23 cellular contexts compared by ENCODE assay signal in the genomic region with DNA sequence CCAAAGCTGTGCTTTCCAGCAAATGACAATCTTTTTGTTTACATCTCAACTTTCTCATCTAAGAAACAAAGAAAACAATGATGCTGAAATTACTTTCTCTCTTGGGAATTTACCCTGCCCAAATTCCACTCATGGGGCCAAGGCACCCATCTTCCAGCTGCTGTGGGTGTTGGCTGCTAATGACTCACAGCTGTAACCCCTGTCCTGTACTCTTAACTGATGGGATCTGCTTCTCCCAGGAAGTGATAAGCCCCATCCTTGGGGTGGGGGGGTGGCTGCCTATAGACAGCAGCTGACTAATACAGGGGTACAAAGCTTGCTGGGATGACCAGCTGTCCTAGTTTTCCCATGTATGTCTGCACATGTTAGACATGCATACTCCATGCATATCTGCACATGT.
A peak's percentile ranks its signal among the peaks of the same experiment; 100 is the strongest.
DNase-seq lines count a peak whose midpoint lies in the region; ATAC-seq, FAIRE-seq and TF ChIP-seq lines count a peak whose summit lies in the region.
"Had no signal": no experiment of that assay in that cellular context is flagged by ENCODE, and none has a peak within 500 bp of the region (broad histone marks: within the 10 kb centered on the region; RNA-seq: fewer than 3 reads in every experiment).

No MANE protein-coding gene starts in this region.

- no peaks in the 10 kb centered on the region for H3K27me3 ChIP-seq in SJCRH30

- H3K4me1 ChIP-seq in SJCRH30 = no peaks in the 10 kb centered on the region
- H3K4me1 ChIP-seq: A549 had no signal

- H3K36me3 ChIP-seq in SJCRH30 = no peaks in the 10 kb centered on the region

- no peak for TF ChIP-seq CTCF in epithelial cell of esophagus (IDR thresholded peaks at IDR 0.05; ENCODE audit: insufficient read depth, low read depth, low read length, missing control alignments)

- H3K9me3 ChIP-seq in SJCRH30 (replicated peaks) = no peaks in the 10 kb centered on the region
- H3K9me3 ChIP-seq: A549 had no signal

- FAIRE-seq in frontal cortex (lab: Jason Lieb, UNC) = no peak
- FAIRE-seq: A549, RCC 7860 had no signal

- DNase-seq in LHCN-M2 (ENCODE audit: low read depth) (peak; percentile 70), SJCRH30 (peak; percentile 26 to 32), epithelial cell of esophagus (ENCODE audit: low read depth) (peak; percentile 21), iris pigment epithelial cell (ENCODE audit: low read depth) (peak; percentile 1), DMS53 (lab: John Stamatoyannopoulos, UW) (no peak), frontal cortex (ENCODE audit: low spot score in 2 of 2) (no peak)
- DNase-seq: DMS79, H7, KG1, MV-4-11, NCI-H1105 treated with DMSO at 0.1 percent for 48 hours, NCI-H2081, NCI-H2171, NCI-H345, NCI-H524, NCI-H774, SHP77 had no signal

- H3K27ac ChIP-seq in SJCRH30 = no peak overlapping the region
- H3K27ac ChIP-seq: A549, HL-60, SK-N-MC had no signal

- H3K4me3 ChIP-seq in SJCRH30 (no peak overlapping the region), epithelial cell of esophagus (ENCODE audit: low read length) (no peak overlapping the region)
- H3K4me3 ChIP-seq: A549, SK-N-MC had no signal

- no peak for ATAC-seq in GM18909 (IDR thresholded peaks at IDR 0.05; ENCODE audit: poor library complexity, unreplicated experiment)
- no peak for ATAC-seq in HG02852 (IDR thresholded peaks at IDR 0.05; ENCODE audit: unreplicated experiment)
- ATAC-seq: A549 had no signal

Comparison
In these comparisons a context has a peak if more than half of its experiments do, and no peak if none do; other contexts are left out.
1. DNase-seq: peak in LHCN-M2 (single experiment), SJCRH30 (2 of 2), epithelial cell of esophagus (single experiment) and iris pigment epithelial cell (single experiment); none in DMS53 (single experiment) and frontal cortex (0 of 2).